11 cellular contexts compared by ENCODE assay signal in genomic region chr10:132232553-132232949, GRCh38. TPM values are rescaled to one million over a fixed set of nuclear protein-coding genes. Genes with fewer than 3 reads are reported as not detected.
DNase-seq lines count a peak whose midpoint lies in the region; ATAC-seq, FAIRE-seq and TF ChIP-seq lines count a peak whose summit lies in the region.
"Had no signal": no experiment of that assay in that cellular context is flagged by ENCODE, and none has a peak within 500 bp of the region (broad histone marks: within the 10 kb centered on the region; RNA-seq: fewer than 3 reads in every experiment).

No MANE protein-coding gene starts in this region.

- no peak overlapping the region for H3K4me2 ChIP-seq in OCI-LY7 (ENCODE audit: low read length)
- H3K4me2 ChIP-seq in H1 (ENCODE audit: insufficient read depth in 1 of 2, low read depth in 2 of 2, low read length in 2 of 2) = no peak overlapping the region
- no peak overlapping the region for H3K4me2 ChIP-seq in MM.1S (ENCODE audit: low read depth, low read length)

- H3K4me3 ChIP-seq in OCI-LY7 (ENCODE audit: low read depth, low read length, poor library complexity, severe bottlenecking) (no peak overlapping the region), H1 (ENCODE audit: extremely low read depth in 1 of 4, insufficient read depth in 2 of 4, low read depth in 3 of 4, low read length in 4 of 4) (no peak overlapping the region), MM.1S (ENCODE audit: low read length) (no peak overlapping the region)

- no peak overlapping the region for H3K4me3 Mint-ChIP-seq in stimulated activated memory B cell treated with anti-CD40 and anti-IgM and Interleukin-4, amounts not matched to agents 10 μg/mL and 1 μg/mL and 100 μg/mL, for 72 hours

- H2BK12ac ChIP-seq in H1 (ENCODE audit: low read depth, low read length) = no peak overlapping the region

- FAIRE-seq in H1 (lab: Jason Lieb, UNC) = no peak

- no peak overlapping the region for H2BK15ac ChIP-seq in H1 (ENCODE audit: low read length)

- H2BK5ac ChIP-seq in H1 (ENCODE audit: low read depth, low read length) = no peak overlapping the region

- no peak; a peak in 1 of 4 replicates for TF ChIP-seq RAD21 in H1 (IDR thresholded peaks at IDR 0.05 in 1 of 2, conservative IDR thresholded peaks at IDR 0.05 in 1 of 2; ENCODE audit: low read depth in 2 of 2, low read length in 2 of 2)

- no TSS peak for BruUV-seq in OCI-LY7 (replicated peaks; lab: Mats Ljungman, UMichigan)

- H3K27ac Mint-ChIP-seq in stimulated activated memory B cell treated with anti-CD40 and anti-IgM and Interleukin-4, amounts not matched to agents 10 μg/mL and 1 μg/mL and 100 μg/mL, for 72 hours = peak overlapping the region; percentile 66
- H3K27ac Mint-ChIP-seq: dendritic cell treated with granulocyte-macrophage colony-stimulating factor and Interleukin-4, amounts not matched to agents 40 ng/mL and 50 ng/mL, for 4 days had no signal

- H3K23ac ChIP-seq in H1 (ENCODE audit: insufficient read length) = no peak overlapping the region

- H3K18ac ChIP-seq in H1 (ENCODE audit: extremely low read depth, low read length) = no peak overlapping the region

- no peaks in the 10 kb centered on the region; a peak in 1 of 7 replicates for H3K27me3 ChIP-seq in H1 (replicated peaks in 1 of 4; ENCODE audit: control insufficient read depth in 3 of 4, extremely low read depth in 1 of 4, insufficient read depth in 3 of 4, low read length in 3 of 4)
- H3K27me3 ChIP-seq in MM.1S (replicated peaks; ENCODE audit: insufficient read depth, low read length) = no peaks in the 10 kb centered on the region

- no peaks in the 10 kb centered on the region for H3F3A ChIP-seq in MM.1S (ENCODE audit: insufficient read depth, low read length)

- H3K4me1 Mint-ChIP-seq in stimulated activated memory B cell treated with anti-CD40 and anti-IgM and Interleukin-4, amounts not matched to agents 10 μg/mL and 1 μg/mL and 100 μg/mL, for 72 hours = peaks cover 21% of the 10 kb centered on the region

- peak; percentile 67 for TF ChIP-seq CTCF in OCI-LY7 (conservative IDR thresholded peaks at IDR 0.05; ENCODE audit: low read length)
- TF ChIP-seq CTCF in H1 (IDR thresholded peaks at IDR 0.05; ENCODE audit: control extremely low read depth in 1 of 3, insufficient read depth in 1 of 3, low read depth in 1 of 3, low read length in 3 of 3) = peak in 1 of 3 experiments; percentile 26; a peak in 1 of 4 replicates
- TF ChIP-seq CTCF in MM.1S (IDR thresholded peaks at IDR 0.05; ENCODE audit: low read length) = no peak

- H3K9ac ChIP-seq in H1 (replicated peaks in 1 of 4; ENCODE audit: extremely low read depth in 1 of 4, low read depth in 3 of 4, low read length in 3 of 4) (no peak overlapping the region), MM.1S (ENCODE audit: low read length) (no peak overlapping the region)
- H3K9ac ChIP-seq: parathyroid adenoma had no signal

- no peak overlapping the region for H3K27ac ChIP-seq in OCI-LY7 (ENCODE audit: low read depth, low read length, poor library complexity, severe bottlenecking)
- no peak overlapping the region for H3K27ac ChIP-seq in H1 (ENCODE audit: low read depth, low read length)
- H3K27ac ChIP-seq in MM.1S (ENCODE audit: low read length) = no peak overlapping the region
- H3K27ac ChIP-seq: parathyroid adenoma had no signal

- H3K14ac ChIP-seq in H1 (ENCODE audit: insufficient read length) = no peak overlapping the region

- no peak for TF ChIP-seq EP300 in H1 (IDR thresholded peaks at IDR 0.05; ENCODE audit: borderline replicate concordance in 1 of 2, low read depth in 2 of 2, low read length in 2 of 2)

- H2AFZ ChIP-seq in OCI-LY7 (ENCODE audit: low read length) = no peak overlapping the region
- H2AFZ ChIP-seq in H1 (ENCODE audit: low read length) = no peak overlapping the region
- no peak overlapping the region for H2AFZ ChIP-seq in MM.1S (ENCODE audit: low read length)
- H2AFZ ChIP-seq: parathyroid adenoma had no signal

- DNase-seq in activated T-cell treated with anti-CD3 and anti-CD28 coated beads for 24 hours (ENCODE audit: low read depth) (peak; percentile 8), OCI-LY7 (ENCODE audit: low spot score) (peak; percentile 4), H1 (ENCODE audit: low read depth in 1 of 2, low spot score in 2 of 2) (no peak), MM.1S (no peak), DMS 273 (lab: John Stamatoyannopoulos, UW; ENCODE audit: unreplicated experiment) (no peak)
- no peak for DNase-seq in activated T-cell treated with anti-CD3 and anti-CD28 coated beads, Interleukin-2, amount 50 U/mL, for 1 hour
- no peak for DNase-seq in activated CD8-positive, alpha-beta memory T cell treated with anti-CD3 and anti-CD28 coated beads, Interleukin-2, amount 50 U/mL, for 48 hours

- no peak for TF ChIP-seq POLR2A in H1 (IDR thresholded peaks at IDR 0.05; ENCODE audit: control extremely low read depth in 1 of 2, low read depth in 2 of 2, low read length in 2 of 2)

- H3K27me3 Mint-ChIP-seq in stimulated activated memory B cell treated with anti-CD40 and anti-IgM and Interleukin-4, amounts not matched to agents 10 μg/mL and 1 μg/mL and 100 μg/mL, for 72 hours = no peaks in the 10 kb centered on the region
- H3K27me3 Mint-ChIP-seq: dendritic cell treated with granulocyte-macrophage colony-stimulating factor and Interleukin-4, amounts not matched to agents 40 ng/mL and 50 ng/mL, for 4 days had no signal

- no peaks in the 10 kb centered on the region for H3K9me3 ChIP-seq in OCI-LY7 (ENCODE audit: low read length)
- no peaks in the 10 kb centered on the region for H3K9me3 ChIP-seq in H1 (ENCODE audit: insufficient read depth in 2 of 2, low read depth in 1 of 2, low read length in 1 of 2)
- no peaks in the 10 kb centered on the region for H3K9me3 ChIP-seq in MM.1S (replicated peaks; ENCODE audit: insufficient read depth, low read length)

- CTCF ChIA-PET in OCI-LY7 (lab: Charles Lee; ENCODE audit: unreplicated experiment) (no interaction called here), H1 (lab: Charles Lee; ENCODE audit: partially characterized antibody) (interaction anchor here (1.0 to 2.9 kb wide), 5 partner anchors 8 to 227 kb away, joined by 3 to 15 read pairs (median 5); no protein-coding TSS in a partner anchor)

- no peak overlapping the region for H4K8ac ChIP-seq in H1 (ENCODE audit: extremely low read depth, insufficient read depth, low read length)

- no peak overlapping the region for H3K56ac ChIP-seq in H1 (replicated peaks; ENCODE audit: insufficient read length, low read depth, low read length)

- H4K20me1 ChIP-seq in OCI-LY7 (ENCODE audit: insufficient read depth, low read length) = no peaks in the 10 kb centered on the region
- no peaks in the 10 kb centered on the region for H4K20me1 ChIP-seq in H1 (replicated peaks in 1 of 2; ENCODE audit: control insufficient read depth in 1 of 2, insufficient read depth in 2 of 2, low read length in 2 of 2)
- no peaks in the 10 kb centered on the region for H4K20me1 ChIP-seq in MM.1S (ENCODE audit: insufficient read depth, low read length)

- no peak overlapping the region for H4K91ac ChIP-seq in H1 (replicated peaks; ENCODE audit: insufficient read length, low read length)

- 89% methylated on average over 16 of the region's 16 CpGs; no CpG with 5 or more reads in 1 of the 2 experiments for WGBS in H1 (ENCODE audit: extremely low coverage in 1 of 2, insufficient coverage in 1 of 2, insufficient read length in 1 of 2, insufficient replicate concordance in 2 of 2, low coverage in 1 of 2, low lambda C conversion rate in 2 of 2, missing lambda C conversion rate in 1 of 2), 2 experiments

- no peak overlapping the region for H3K4ac ChIP-seq in H1 (replicated peaks; ENCODE audit: insufficient read length, low read depth, low read length)

- H2AK5ac ChIP-seq in H1 (ENCODE audit: low read depth, low read length) = no peak overlapping the region

- H3K79me1 ChIP-seq in H1 (ENCODE audit: low read depth, low read length) = no peaks in the 10 kb centered on the region

- H3K9me3 Mint-ChIP-seq in stimulated activated memory B cell treated with anti-CD40 and anti-IgM and Interleukin-4, amounts not matched to agents 10 μg/mL and 1 μg/mL and 100 μg/mL, for 72 hours = no peaks in the 10 kb centered on the region
- H3K9me3 Mint-ChIP-seq: dendritic cell treated with granulocyte-macrophage colony-stimulating factor and Interleukin-4, amounts not matched to agents 40 ng/mL and 50 ng/mL, for 4 days had no signal

- H3K23me2 ChIP-seq in H1 (ENCODE audit: low read depth, low read length) = no peaks in the 10 kb centered on the region

- no peaks in the 10 kb centered on the region for H3K36me3 ChIP-seq in OCI-LY7 (ENCODE audit: insufficient read depth, low read length)
- no peaks in the 10 kb centered on the region for H3K36me3 ChIP-seq in H1 (ENCODE audit: control insufficient read depth in 2 of 4, insufficient read depth in 4 of 4, low read length in 3 of 4)
- H3K36me3 ChIP-seq in MM.1S (replicated peaks; ENCODE audit: insufficient read depth, low read length) = no peaks in the 10 kb centered on the region

- no peaks in the 10 kb centered on the region for H3K79me2 ChIP-seq in OCI-LY7 (ENCODE audit: insufficient read depth, low read depth, low read length)
- no peaks in the 10 kb centered on the region for H3K79me2 ChIP-seq in H1 (ENCODE audit: control insufficient read depth in 1 of 2, insufficient read depth in 2 of 2, low read length in 2 of 2)
- no peaks in the 10 kb centered on the region for H3K79me2 ChIP-seq in MM.1S (ENCODE audit: low read length)
- H3K79me2 ChIP-seq: parathyroid adenoma had no signal

- no peak overlapping the region for H4K5ac ChIP-seq in H1 (ENCODE audit: insufficient read length, low read depth, low read length)

- no peak overlapping the region for H2BK120ac ChIP-seq in H1 (replicated peaks; ENCODE audit: low read depth, low read length)

- no peaks in the 10 kb centered on the region for H3K36me3 Mint-ChIP-seq in stimulated activated memory B cell treated with anti-CD40 and anti-IgM and Interleukin-4, amounts not matched to agents 10 μg/mL and 1 μg/mL and 100 μg/mL, for 72 hours

- H3K9me2 ChIP-seq in OCI-LY7 (ENCODE audit: insufficient read depth, low read length) (no peaks in the 10 kb centered on the region), MM.1S (replicated peaks; ENCODE audit: insufficient read depth, low read length) (no peaks in the 10 kb centered on the region)

- no peaks in the 10 kb centered on the region for H3K4me1 ChIP-seq in OCI-LY7 (ENCODE audit: insufficient read depth, low read length, poor library complexity, severe bottlenecking)
- H3K4me1 ChIP-seq in H1 (replicated peaks in 1 of 4; ENCODE audit: control insufficient read depth in 3 of 4, insufficient read depth in 4 of 4, low read length in 3 of 4) = peaks cover 0 to 3% (median 2%) of the 10 kb centered on the region in 4 experiments; a peak in 4 of 7 replicates
- H3K4me1 ChIP-seq in MM.1S (ENCODE audit: low read length) = no peaks in the 10 kb centered on the region
- H3K4me1 ChIP-seq: parathyroid adenoma had no signal

- POLR2A ChIA-PET in OCI-LY7 (lab: Charles Lee) (no interaction called here), H1 (lab: Charles Lee; ENCODE audit: partially characterized antibody) (no interaction called here)

- ATAC-seq in stimulated activated memory B cell treated with anti-CD40 and anti-IgM and Interleukin-4, amounts not matched to agents 10 μg/mL and 1 μg/mL and 100 μg/mL, for 72 hours = no peak
- ATAC-seq: Panc1 had no signal

- intact Hi-C loops in OCI-LY7 (cut with micrococcal nuclease; ENCODE audit: unreplicated experiment) = no loop called here

- no peak overlapping the region for H2BK20ac ChIP-seq in H1 (ENCODE audit: low read length)

RNA-seq across cellular contexts. Expression of gene DPYSL4, which starts 45.8 kb away (rescaled TPM):
- not detected in 2 replicates for total RNA-seq in OCI-LY7 (2014; rRNA removed; shearing (Covaris generic))
- not detected in 2 replicates for total RNA-seq in OCI-LY7 (2022)
- 15.2 and 16.4 TPM in 2 replicates for total RNA-seq in H1 (2021; fragmentation: NEBNext Ultra II Directional; extraction: Animal tissue kit (Norgen Biotek cat#: 25700))
- polyA plus RNA-seq in H1 (2011; rRNA removed) = 12.9 and 21.6 TPM in 2 replicates
- 12.2 TPM for polyA plus RNA-seq in H1 (2011; cell fraction: cytosol; rRNA removed)
- polyA plus RNA-seq in H1 (2011; cell fraction: nucleus; rRNA removed) = 51.0 TPM
- 17.8 to 24.2 TPM (median 20.8 TPM) in 4 replicates for polyA plus RNA-seq in H1 (2012, experiment 1 of 2)
- 13.3 TPM for polyA plus RNA-seq in H1 (2012, experiment 2 of 2)
- polyA plus RNA-seq in H1 (2013, experiment 1 of 2) = 15.1 TPM
- polyA plus RNA-seq in H1 (2013, experiment 2 of 2) = 13.3 TPM
- 7.1 and 10.2 TPM in 2 replicates for polyA minus RNA-seq in H1 (2011; rRNA and poly(A)+ RNA removed)
- polyA minus RNA-seq in H1 (2011; cell fraction: cytosol; rRNA and poly(A)+ RNA removed) = 7.7 TPM
- polyA minus RNA-seq in H1 (2011; cell fraction: nucleus; rRNA and poly(A)+ RNA removed) = 9.5 TPM

Comparison
In these comparisons a context has a peak if more than half of its experiments do, and no peak if none do; other contexts are left out.
1. DNase-seq: peak in activated T-cell treated with anti-CD3 and anti-CD28 coated beads for 24 hours (single experiment) and OCI-LY7 (single experiment); none in activated T-cell treated with anti-CD3 and anti-CD28 coated beads, Interleukin-2, amount 50 U/mL, for 1 hour (single experiment), H1 (0 of 2), activated CD8-positive, alpha-beta memory T cell treated with anti-CD3 and anti-CD28 coated beads, Interleukin-2, amount 50 U/mL, for 48 hours (single experiment), MM.1S (single experiment) and DMS 273 (single experiment).
2. RNA of gene DPYSL4, which starts 45.8 kb away (total RNA-seq): 15.2 to 16.4 TPM in H1; not detected in OCI-LY7; every median in the first group is over 10 times any median in the second.